22 cellular contexts compared by ENCODE assay signal in the genomic region with DNA sequence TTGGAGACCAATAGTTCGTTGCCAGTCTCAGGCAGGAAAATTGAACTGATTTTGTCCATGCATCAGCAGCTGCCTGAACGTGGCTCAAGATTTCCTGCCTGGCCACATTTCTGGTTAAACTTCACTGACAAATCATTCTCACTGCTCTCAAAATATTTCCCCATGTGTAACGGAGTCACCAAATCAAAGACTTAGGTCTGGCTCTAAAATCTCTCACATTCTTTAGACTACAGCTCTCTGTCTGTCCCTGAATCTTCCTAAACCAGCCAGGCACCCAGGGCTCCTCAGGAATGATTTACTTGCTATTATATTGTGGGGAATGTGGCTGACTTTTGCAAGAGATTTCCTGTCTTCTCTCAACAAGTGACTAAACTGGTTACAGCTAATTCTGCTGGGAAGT. TPM values are rescaled to one million over a fixed set of nuclear protein-coding genes. Genes with fewer than 3 reads are reported as not detected.
DNase-seq lines count a peak whose midpoint lies in the region; ATAC-seq, FAIRE-seq and TF ChIP-seq lines count a peak whose summit lies in the region.
"Had no signal": no experiment of that assay in that cellular context is flagged by ENCODE, and none has a peak within 500 bp of the region (broad histone marks: within the 10 kb centered on the region; RNA-seq: fewer than 3 reads in every experiment).

No MANE protein-coding gene starts in this region.

- peak overlapping the region; percentile 4 for H2AFZ ChIP-seq in H9 (ENCODE audit: low read length)

- no peak overlapping the region for H3K4ac ChIP-seq in H9 (ENCODE audit: low read depth, low read length)

- no peak for ATAC-seq in HG03095 (IDR thresholded peaks at IDR 0.05; ENCODE audit: unreplicated experiment)
- no peak for ATAC-seq in Right ventricle myocardium inferior
- ATAC-seq in esophagus mucosa = no peak
- ATAC-seq: activated CD8-positive, alpha-beta T cell treated with anti-CD3 and anti-CD28 coated beads, Interleukin-2, amount 10 ng/mL, durations not matched to agents 7 days and 5 days; GM12878; SK-N-SH treated with all-trans-retinoic acid at 6 μM for 48 hours; stimulated activated naive B cell treated with anti-CD40 and anti-IgM and Interleukin-4, amounts not matched to agents 10 μg/mL and 1 μg/mL and 100 μg/mL, for 72 hours had no signal

- H3K36me3 ChIP-seq in bronchial epithelial cell (ENCODE audit: control insufficient read depth, insufficient read depth, low read length) = no peaks in the 10 kb centered on the region
- no peaks in the 10 kb centered on the region for H3K36me3 ChIP-seq in kidney epithelial cell (ENCODE audit: control insufficient read depth, insufficient read depth, low read length)
- H3K36me3 ChIP-seq in subcutaneous abdominal adipose tissue (ENCODE audit: control insufficient read depth in 5 of 5, insufficient read depth in 5 of 5, low read length in 5 of 5) = no peaks in the 10 kb centered on the region
- H3K36me3 ChIP-seq: HAP-1 had no signal

- H3T11ph ChIP-seq in H9 (ENCODE audit: low read length) = no peak overlapping the region

- H2BK5ac ChIP-seq in H9 (ENCODE audit: insufficient read length, low read length) = no peak overlapping the region

- no peaks in the 10 kb centered on the region for H3K23me2 ChIP-seq in H9 (ENCODE audit: insufficient read length, low read depth, low read length, poor library complexity, severe bottlenecking)

- H2AK5ac ChIP-seq in H9 (ENCODE audit: insufficient read length, low read length) = no peak overlapping the region

- H3K27ac Mint-ChIP-seq in H9 = peak overlapping the region in 2 of 3 experiments; percentile 3 to 54; a peak in 3 of 7 replicates
- H3K27ac Mint-ChIP-seq: activated CD8-positive, alpha-beta T cell treated with anti-CD3 and anti-CD28 coated beads, Interleukin-2, amount 10 ng/mL, durations not matched to agents 7 days and 5 days; memory B cell; stimulated activated naive B cell treated with anti-CD40 and anti-IgM and Interleukin-4, amounts not matched to agents 10 μg/mL and 1 μg/mL and 100 μg/mL, for 72 hours had no signal

- FAIRE-seq in bronchial epithelial cell (lab: Jason Lieb, UNC) = no peak
- FAIRE-seq: GM12878, urothelium cell line had no signal

- no peak overlapping the region for H3K4me3 Mint-ChIP-seq in H9
- H3K4me3 Mint-ChIP-seq: activated CD8-positive, alpha-beta T cell treated with anti-CD3 and anti-CD28 coated beads, Interleukin-2, amount 10 ng/mL, durations not matched to agents 7 days and 5 days; memory B cell; stimulated activated naive B cell treated with anti-CD40 and anti-IgM and Interleukin-4, amounts not matched to agents 10 μg/mL and 1 μg/mL and 100 μg/mL, for 72 hours had no signal

- no peaks in the 10 kb centered on the region for H4K20me1 ChIP-seq in H9 (ENCODE audit: control insufficient read depth, insufficient read depth, insufficient read length)

- no peak overlapping the region for H2BK120ac ChIP-seq in H9 (ENCODE audit: low read depth, low read length, poor library complexity, severe bottlenecking)

- H3K18ac ChIP-seq in H9 (ENCODE audit: insufficient read length, low read depth, low read length) = no peak overlapping the region

- H3K9me3 Mint-ChIP-seq in H9 = peaks cover 3 to 4% of the 10 kb centered on the region in 2 experiments; a peak in 4 of 5 replicates
- H3K9me3 Mint-ChIP-seq: stimulated activated naive B cell treated with anti-CD40 and anti-IgM and Interleukin-4, amounts not matched to agents 10 μg/mL and 1 μg/mL and 100 μg/mL, for 72 hours had no signal

- H2BK20ac ChIP-seq in H9 (ENCODE audit: low read depth, low read length, poor library complexity, severe bottlenecking) = no peak overlapping the region

- H3K9ac ChIP-seq in H9 (ENCODE audit: extremely low read depth, insufficient read length, low read length) = no peak overlapping the region
- no peak overlapping the region for H3K9ac ChIP-seq in subcutaneous abdominal adipose tissue (ENCODE audit: low read length in 5 of 5)

- H4K5ac ChIP-seq in H9 (ENCODE audit: insufficient read length, low read depth, low read length) = no peak overlapping the region

- no peaks in the 10 kb centered on the region for H3K79me1 ChIP-seq in H9 (ENCODE audit: insufficient read depth, low read depth, low read length, poor library complexity, severe bottlenecking)

- H3K4me3 ChIP-seq in bronchial epithelial cell (ENCODE audit: low read depth, low read length) (no peak overlapping the region), kidney epithelial cell (ENCODE audit: low read depth, low read length) (no peak overlapping the region), subcutaneous abdominal adipose tissue (ENCODE audit: low read depth in 1 of 5, low read length in 5 of 5) (no peak overlapping the region)
- H3K4me3 ChIP-seq: coronary artery, GM12878, HAP-1, skin epidermis had no signal

- WGBS in H9 (ENCODE audit: extremely low coverage, insufficient read length, low lambda C conversion rate) = no CpG with 5 or more reads among the region's 3 CpGs

- H3K14ac ChIP-seq in H9 (ENCODE audit: insufficient read depth, low read length) = no peak overlapping the region

- H3K4me2 ChIP-seq in H9 (ENCODE audit: insufficient read depth, insufficient read length, low read length) = no peak overlapping the region

- no peak overlapping the region for H3K23ac ChIP-seq in H9 (ENCODE audit: insufficient read length, low read depth, low read length)

- peaks cover 5% of the 10 kb centered on the region for H3K27me3 Mint-ChIP-seq in H9 (ENCODE audit: low read depth)

- no peak overlapping the region for H4K91ac ChIP-seq in H9 (ENCODE audit: insufficient read length, low read depth, low read length)

- peaks cover 10% of the 10 kb centered on the region for H3K4me1 ChIP-seq in H9 (ENCODE audit: insufficient read depth, low read length)
- peaks cover 0 to 12% (median 5%) of the 10 kb centered on the region in 5 donors for H3K4me1 ChIP-seq in subcutaneous abdominal adipose tissue (ENCODE audit: control insufficient read depth in 5 of 5, insufficient read depth in 5 of 5, low read length in 5 of 5)
- H3K4me1 ChIP-seq: HAP-1 had no signal

- no peak overlapping the region for H2BK15ac ChIP-seq in H9 (ENCODE audit: low read depth, low read length)

- DNase-seq in H9 = no peak
- peak; percentile 50 for DNase-seq in bronchial epithelial cell (ENCODE audit: low read depth)
- DNase-seq in kidney epithelial cell (ENCODE audit: low read depth) = peak; percentile 35
- DNase-seq in NCI-H128 (lab: John Stamatoyannopoulos, UW; ENCODE audit: unreplicated experiment) = no peak
- DNase-seq in Right ventricle myocardium inferior (ENCODE audit: missing footprints) = no peak
- DNase-seq: activated CD8-positive, alpha-beta T cell treated with anti-CD3 and anti-CD28 coated beads, Interleukin-2, amount 10 ng/mL, durations not matched to agents 7 days and 5 days; amygdala; DND-41; NCI-H1105 treated with DMSO at 0.1 percent for 48 hours; stimulated activated naive B cell treated with anti-CD40 and anti-IgM and Interleukin-4, amounts not matched to agents 10 μg/mL and 1 μg/mL and 100 μg/mL, for 72 hours had no signal

- intact Hi-C loops in Right ventricle myocardium inferior (cut with DNase I) = no loop called here

- H2BK12ac ChIP-seq in H9 (ENCODE audit: insufficient read length, low read depth, low read length) = no peak overlapping the region

- no peak overlapping the region for H4K8ac ChIP-seq in H9 (replicated peaks; ENCODE audit: insufficient read length, low read depth, low read length)

- H3K56ac ChIP-seq in H9 (ENCODE audit: insufficient read length, low read depth, low read length) = no peak overlapping the region

- H3K4me1 Mint-ChIP-seq in H9 = peaks cover 18 to 25% of the 10 kb centered on the region in 2 experiments
- H3K4me1 Mint-ChIP-seq: memory B cell; stimulated activated naive B cell treated with anti-CD40 and anti-IgM and Interleukin-4, amounts not matched to agents 10 μg/mL and 1 μg/mL and 100 μg/mL, for 72 hours had no signal

- H3K27ac ChIP-seq in H9 (ENCODE audit: insufficient read length, low read depth, low read length) (no peak overlapping the region), subcutaneous abdominal adipose tissue (ENCODE audit: low read depth, low read length) (peak overlapping the region; percentile 17)
- H3K27ac ChIP-seq: C4-2B, coronary artery had no signal

- H3K79me2 ChIP-seq in H9 (ENCODE audit: insufficient read depth, low read length) = no peaks in the 10 kb centered on the region

- no peak for TF ChIP-seq CTCF in H9 (conservative IDR thresholded peaks at IDR 0.05)
- no peak for TF ChIP-seq CTCF in bronchial epithelial cell (IDR thresholded peaks at IDR 0.05; ENCODE audit: insufficient read depth, low read length, severe bottlenecking)
- no peak for TF ChIP-seq CTCF in kidney epithelial cell (IDR thresholded peaks at IDR 0.05; ENCODE audit: insufficient read depth, low read length, poor library complexity, severe bottlenecking)

- no peaks in the 10 kb centered on the region for H3K27me3 ChIP-seq in H9 (ENCODE audit: insufficient read depth, low read length)
- no peaks in the 10 kb centered on the region for H3K27me3 ChIP-seq in bronchial epithelial cell (ENCODE audit: control insufficient read depth, insufficient read depth, low read length)
- H3K27me3 ChIP-seq in kidney epithelial cell (ENCODE audit: control insufficient read depth, insufficient read depth, low read length) = no peaks in the 10 kb centered on the region
- no peaks in the 10 kb centered on the region for H3K27me3 ChIP-seq in subcutaneous abdominal adipose tissue (ENCODE audit: control insufficient read depth in 5 of 5, insufficient read depth in 4 of 5, low read length in 5 of 5)

- peaks cover 0 to 12% (median 0%) of the 10 kb centered on the region in 3 experiments; a peak in 3 of 7 replicates for H3K36me3 Mint-ChIP-seq in H9 (ENCODE audit: insufficient read depth in 1 of 3, low read depth in 3 of 3)
- H3K36me3 Mint-ChIP-seq: memory B cell; stimulated activated naive B cell treated with anti-CD40 and anti-IgM and Interleukin-4, amounts not matched to agents 10 μg/mL and 1 μg/mL and 100 μg/mL, for 72 hours had no signal

- H3K9me3 ChIP-seq in H9 (ENCODE audit: control insufficient read depth, low read depth, low read length) = no peaks in the 10 kb centered on the region
- no peaks in the 10 kb centered on the region for H3K9me3 ChIP-seq in subcutaneous abdominal adipose tissue (ENCODE audit: control insufficient read depth in 5 of 5, low read length in 5 of 5)
- H3K9me3 ChIP-seq: HAP-1 had no signal

RNA-seq across cellular contexts. Expression of gene GJA8, which starts 49.2 kb away (rescaled TPM):
- not detected in 2 replicates for total RNA-seq in H9 (2021)
- total RNA-seq in bronchial epithelial cell = not detected in 2 replicates
- total RNA-seq in kidney epithelial cell = not detected in 2 replicates
- not detected for total RNA-seq in Right ventricle myocardium inferior
- total RNA-seq in esophagus mucosa = not detected
- total RNA-seq: activated CD8-positive, alpha-beta T cell treated with anti-CD3 and anti-CD28 coated beads, Interleukin-2, amount 10 ng/mL, durations not matched to agents 7 days and 5 days; GM12878; omental fat pad had no signal

Comparison
In these comparisons a context has a peak if more than half of its experiments do, and no peak if none do; other contexts are left out.
1. DNase-seq: peak in bronchial epithelial cell (single experiment) and kidney epithelial cell (single experiment); none in H9 (single experiment), NCI-H128 (single experiment) and Right ventricle myocardium inferior (single experiment).